Comparison of ENCODE assay signal across 22 cellular contexts in genomic region chr12:15122349-15122748, GRCh38.
A peak's percentile ranks its signal among the peaks of the same experiment; 100 is the strongest.
DNase-seq lines count a peak whose midpoint lies in the region; TF ChIP-seq lines count a peak whose summit lies in the region.
"Had no signal": no experiment of that assay in that cellular context is flagged by ENCODE, and none has a peak within 500 bp of the region (broad histone marks: within the 10 kb centered on the region; RNA-seq: fewer than 3 reads in every experiment).

No MANE protein-coding gene starts in this region.

- no peaks in the 10 kb centered on the region for H3K27me3 Mint-ChIP-seq in chondrocyte (ENCODE audit: low read depth)
- H3K27me3 Mint-ChIP-seq: progenitor cell of endocrine pancreas had no signal

- peaks cover 2% of the 10 kb centered on the region for H3K9me3 Mint-ChIP-seq in chondrocyte (ENCODE audit: low read depth)
- H3K9me3 Mint-ChIP-seq: activated CD4-positive, alpha-beta T cell treated with anti-CD3 and anti-CD28 coated beads, Interleukin-2, amount 10 ng/mL, durations not matched to agents 24 days and 14 days; HFFc6; memory B cell; nephron had no signal

- no peak overlapping the region for H3K18ac ChIP-seq in mesenchymal stem cell (ENCODE audit: low read depth in 1 of 2, low read length in 2 of 2)

- no peak overlapping the region for H2BK15ac ChIP-seq in mesenchymal stem cell (ENCODE audit: low read depth, poor library complexity, severe bottlenecking)

- H3K4me3 ChIP-seq in MM.1S (ENCODE audit: low read length) (no peak overlapping the region), mesenchymal stem cell (ENCODE audit: insufficient read depth in 1 of 2, low read depth in 1 of 2, low read length in 2 of 2) (no peak overlapping the region), tibial artery (no peak overlapping the region)
- H3K4me3 ChIP-seq: esophagus muscularis mucosa, thoracic aorta had no signal

- H3K36me3 Mint-ChIP-seq in chondrocyte (ENCODE audit: low read depth) = no peaks in the 10 kb centered on the region
- H3K36me3 Mint-ChIP-seq: memory B cell had no signal

- H3K36me3 ChIP-seq in MM.1S (replicated peaks; ENCODE audit: insufficient read depth, low read length) = no peaks in the 10 kb centered on the region
- no peaks in the 10 kb centered on the region for H3K36me3 ChIP-seq in mesenchymal stem cell (ENCODE audit: control insufficient read depth in 1 of 2, insufficient read depth in 2 of 2, low read depth in 1 of 2, low read length in 2 of 2)
- no peaks in the 10 kb centered on the region for H3K36me3 ChIP-seq in tibial artery
- H3K36me3 ChIP-seq: esophagus muscularis mucosa, thoracic aorta had no signal

- no peak overlapping the region for H2AK5ac ChIP-seq in mesenchymal stem cell (ENCODE audit: low read length, severe bottlenecking)

- H3K14ac ChIP-seq in mesenchymal stem cell (ENCODE audit: low read length in 2 of 2) = no peak overlapping the region

- H3F3A ChIP-seq in MM.1S (ENCODE audit: insufficient read depth, low read length) = no peaks in the 10 kb centered on the region

- H3K27me3 ChIP-seq in MM.1S (replicated peaks; ENCODE audit: insufficient read depth, low read length) (no peaks in the 10 kb centered on the region), mesenchymal stem cell (ENCODE audit: control insufficient read depth in 1 of 2, insufficient read depth in 1 of 2, low read length in 2 of 2) (no peaks in the 10 kb centered on the region), tibial artery (no peaks in the 10 kb centered on the region)
- H3K27me3 ChIP-seq: esophagus muscularis mucosa had no signal

- H3K27ac ChIP-seq in MM.1S (ENCODE audit: low read length) (no peak overlapping the region; the same call in 1 of the 2 replicates), mesenchymal stem cell (ENCODE audit: low read length, poor library complexity, severe bottlenecking) (no peak overlapping the region), tibial artery (peak overlapping the region; percentile 3 to 7)
- H3K27ac ChIP-seq: esophagus muscularis mucosa, thoracic aorta had no signal

- H2BK120ac ChIP-seq in mesenchymal stem cell (ENCODE audit: low read depth, low read length) = no peak overlapping the region

- H2AFZ ChIP-seq in MM.1S (ENCODE audit: low read length) = peak overlapping the region; percentile 45; the same call in 1 of the 2 replicates
- no peak overlapping the region for H2AFZ ChIP-seq in mesenchymal stem cell (ENCODE audit: low read depth, low read length)

- H3K4me2 ChIP-seq in MM.1S (ENCODE audit: low read depth, low read length) = no peak overlapping the region; the same call in 1 of the 2 replicates
- H3K4me2 ChIP-seq in mesenchymal stem cell (ENCODE audit: low read length, poor library complexity, severe bottlenecking) = no peak overlapping the region

- H2BK12ac ChIP-seq in mesenchymal stem cell (ENCODE audit: low read length in 2 of 2) = no peak overlapping the region

- H3K4ac ChIP-seq in mesenchymal stem cell (ENCODE audit: low read depth in 1 of 2, low read length in 2 of 2) = no peak overlapping the region

- H3K9me2 ChIP-seq in MM.1S (replicated peaks; ENCODE audit: insufficient read depth, low read length) = no peaks in the 10 kb centered on the region

- no peaks in the 10 kb centered on the region for H3K79me2 ChIP-seq in MM.1S (ENCODE audit: low read length)

- H4K20me1 ChIP-seq in MM.1S (ENCODE audit: insufficient read depth, low read length) = no peaks in the 10 kb centered on the region

- peak overlapping the region; percentile 30 for H3K27ac Mint-ChIP-seq in chondrocyte (ENCODE audit: unreplicated experiment)
- H3K27ac Mint-ChIP-seq: activated CD4-positive, alpha-beta T cell treated with anti-CD3 and anti-CD28 coated beads, Interleukin-2, amount 10 ng/mL, durations not matched to agents 24 days and 14 days; HFFc6; memory B cell; nephron; progenitor cell of endocrine pancreas had no signal

- H3K4me3 Mint-ChIP-seq in chondrocyte (ENCODE audit: unreplicated experiment) = no peak overlapping the region
- H3K4me3 Mint-ChIP-seq: activated CD4-positive, alpha-beta T cell treated with anti-CD3 and anti-CD28 coated beads, Interleukin-2, amount 10 ng/mL, durations not matched to agents 24 days and 14 days; HFFc6; memory B cell; nephron had no signal

- H2BK5ac ChIP-seq in mesenchymal stem cell (ENCODE audit: low read depth, low read length, poor library complexity, severe bottlenecking) = no peak overlapping the region

- H3K4me1 Mint-ChIP-seq in chondrocyte (ENCODE audit: low read depth) = peaks cover 30% of the 10 kb centered on the region
- H3K4me1 Mint-ChIP-seq: activated CD4-positive, alpha-beta T cell treated with anti-CD3 and anti-CD28 coated beads, Interleukin-2, amount 10 ng/mL, durations not matched to agents 24 days and 14 days; memory B cell had no signal

- intact Hi-C loops in tibial artery (cut with DNase I; ENCODE audit: low total_unique reads) = no loop called here

- H4K8ac ChIP-seq in mesenchymal stem cell (ENCODE audit: low read length) = no peak overlapping the region

- WGBS in mesenchymal stem cell = 58% methylated on average over 4 of the region's 4 CpGs

- no peak overlapping the region for H4K91ac ChIP-seq in mesenchymal stem cell (ENCODE audit: low read length)

- H3K79me1 ChIP-seq in mesenchymal stem cell (replicated peaks; ENCODE audit: low read length, poor library complexity, severe bottlenecking) = no peaks in the 10 kb centered on the region

- no peaks in the 10 kb centered on the region for H3K9me3 ChIP-seq in MM.1S (replicated peaks; ENCODE audit: insufficient read depth, low read length)
- no peaks in the 10 kb centered on the region for H3K9me3 ChIP-seq in mesenchymal stem cell (ENCODE audit: control insufficient read depth, low read length)
- H3K9me3 ChIP-seq in tibial artery = no peaks in the 10 kb centered on the region
- H3K9me3 ChIP-seq: esophagus muscularis mucosa, thoracic aorta had no signal

- TF ChIP-seq CTCF in MM.1S (IDR thresholded peaks at IDR 0.05; ENCODE audit: low read length) (no peak), chondrocyte (IDR thresholded peaks at IDR 0.05) (no peak), tibial artery (IDR thresholded peaks at IDR 0.05) (no peak), GM20000 (IDR thresholded peaks at IDR 0.05; ENCODE audit: extremely low read depth, missing control alignments) (no peak)

- peak; percentile 51 for DNase-seq in MM.1S
- DNase-seq in chondrocyte (ENCODE audit: low spot score) = no peak
- peak; percentile 19 for DNase-seq in mesenchymal stem cell
- DNase-seq in tibial artery = no peak
- DNase-seq in T-helper 1 cell = no peak
- no peak for DNase-seq in activated CD4-positive, alpha-beta T cell treated with anti-CD3 and anti-CD28 coated beads for 48 hours
- DNase-seq in GM20000 (ENCODE audit: low spot score) = no peak
- DNase-seq: activated CD4-positive, alpha-beta T cell treated with anti-CD3 and anti-CD28 coated beads, Interleukin-2, amount 10 ng/mL, durations not matched to agents 24 days and 14 days; activated T-cell treated with anti-CD3 and anti-CD28 coated beads for 4 hours; AML-193; aorta; DMS79 treated with DMSO at 0.1 percent for 48 hours; effector memory CD4-positive, alpha-beta T cell; HFFc6; NCI-H1930; NCI-H446; stimulated activated CD4-positive, alpha-beta T cell treated with anti-CD3 and anti-CD28 coated beads, Interleukin-15, amount 100 ng/mL, for 24 hours had no signal

- H3K4me1 ChIP-seq in MM.1S (ENCODE audit: low read length) = peaks cover 11% of the 10 kb centered on the region
- no peaks in the 10 kb centered on the region for H3K4me1 ChIP-seq in mesenchymal stem cell (ENCODE audit: control insufficient read depth, insufficient read depth, low read depth, low read length)
- H3K4me1 ChIP-seq in tibial artery = peaks cover 0 to 61% (median 14%) of the 10 kb centered on the region in 4 donors
- H3K4me1 ChIP-seq: esophagus muscularis mucosa had no signal

- no peak overlapping the region for H3K9ac ChIP-seq in MM.1S (ENCODE audit: low read length)
- H3K9ac ChIP-seq in mesenchymal stem cell (ENCODE audit: low read length) = no peak overlapping the region

- H3K23ac ChIP-seq in mesenchymal stem cell (ENCODE audit: low read length in 2 of 2) = no peak overlapping the region

Comparison
In these comparisons a context has a peak if more than half of its experiments do, and no peak if none do; other contexts are left out.
1. DNase-seq: peak in MM.1S (single experiment) and mesenchymal stem cell (single experiment); none in chondrocyte (single experiment), tibial artery (0 of 2), T-helper 1 cell (0 of 5), activated CD4-positive, alpha-beta T cell treated with anti-CD3 and anti-CD28 coated beads for 48 hours (single experiment) and GM20000 (single experiment).
2. H3K27ac ChIP-seq: peak in tibial artery (2 of 2); none in MM.1S (single experiment) and mesenchymal stem cell (single experiment).